ENCODE assay signal across 15 cellular contexts in the genomic region with DNA sequence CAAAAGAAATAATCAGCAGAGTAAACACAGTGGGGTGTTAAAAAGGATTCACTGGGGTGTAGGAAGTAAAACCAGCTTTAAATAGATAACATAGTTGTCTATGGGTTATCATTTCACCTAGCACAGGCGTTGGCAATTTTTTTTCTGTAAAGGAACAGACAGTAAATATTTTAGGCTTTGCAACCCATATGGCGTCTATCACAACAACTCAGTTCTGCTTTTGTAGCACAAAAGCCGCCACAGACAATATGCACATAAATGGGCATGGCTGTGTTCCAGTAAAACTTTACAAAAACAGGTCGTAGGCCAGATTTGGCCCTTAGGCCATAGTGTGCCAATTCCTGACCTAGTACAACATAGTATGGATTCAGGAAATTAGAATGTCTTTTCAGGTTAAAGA.
"Had no signal": no experiment of that assay in that cellular context is flagged by ENCODE, and none has a peak within 500 bp of the region (broad histone marks: within the 10 kb centered on the region; RNA-seq: fewer than 3 reads in every experiment).

No MANE protein-coding gene starts in this region.

- DNase-seq: erythroblast; foreskin melanocyte; head of caudate nucleus; kidney; left colon; left ventricle myocardium superior; naive thymus-derived CD8-positive, alpha-beta T cell; posterior cingulate gyrus; sigmoid colon; stimulated activated CD4-positive, alpha-beta T cell treated with anti-CD3 and anti-CD28 coated beads, Interleukin-2, amount 100 ng/mL, for 24 hours; stimulated activated naive CD8-positive, alpha-beta T cell treated with anti-CD3 and anti-CD28 coated beads, Interleukin-15, Interleukin-2, amounts not matched to agents 100 U/mL and 50 U/mL, for 24 hours; thyroid gland; upper lobe of left lung; uterus had no signal

- H3K4me3 Mint-ChIP-seq: dendritic cell treated with granulocyte-macrophage colony-stimulating factor and Interleukin-4, amounts not matched to agents 40 ng/mL and 50 ng/mL, for 4 days; naive thymus-derived CD8-positive, alpha-beta T cell had no signal

- H3K27ac Mint-ChIP-seq: dendritic cell treated with granulocyte-macrophage colony-stimulating factor and Interleukin-4, amounts not matched to agents 40 ng/mL and 50 ng/mL, for 4 days; naive thymus-derived CD8-positive, alpha-beta T cell had no signal

- H3K27me3 Mint-ChIP-seq: dendritic cell treated with granulocyte-macrophage colony-stimulating factor and Interleukin-4, amounts not matched to agents 40 ng/mL and 50 ng/mL, for 4 days; naive thymus-derived CD8-positive, alpha-beta T cell had no signal

- ATAC-seq: left colon; left ventricle myocardium superior; naive thymus-derived CD8-positive, alpha-beta T cell; stimulated activated naive CD8-positive, alpha-beta T cell treated with anti-CD3 and anti-CD28 coated beads, Interleukin-15, Interleukin-2, amounts not matched to agents 100 U/mL and 50 U/mL, for 24 hours had no signal
